23 cellular contexts compared by ENCODE assay signal in genomic region chr15:62932436-62932835, GRCh38.
DNase-seq lines count a peak whose midpoint lies in the region; ATAC-seq, FAIRE-seq and TF ChIP-seq lines count a peak whose summit lies in the region.
"Had no signal": no experiment of that assay in that cellular context is flagged by ENCODE, and none has a peak within 500 bp of the region (broad histone marks: within the 10 kb centered on the region; RNA-seq: fewer than 3 reads in every experiment).

No MANE protein-coding gene starts in this region.

- no peaks in the 10 kb centered on the region for H3K36me3 Mint-ChIP-seq in astrocyte (ENCODE audit: low read depth, unreplicated experiment)
- H3K36me3 Mint-ChIP-seq in GM23338 (ENCODE audit: low read depth) = no peaks in the 10 kb centered on the region
- H3K36me3 Mint-ChIP-seq: naive thymus-derived CD4-positive, alpha-beta T cell had no signal

- ATAC-seq in body of pancreas (no peak), HG02678 (IDR thresholded peaks at IDR 0.05; ENCODE audit: unreplicated experiment) (no peak), GM23338 (no peak)
- ATAC-seq: foreskin keratinocyte; naive thymus-derived CD4-positive, alpha-beta T cell had no signal

- H3K9me3 ChIP-seq in astrocyte (ENCODE audit: insufficient read depth, low read depth, low read length) = no peaks in the 10 kb centered on the region
- no peaks in the 10 kb centered on the region for H3K9me3 ChIP-seq in body of pancreas
- H3K9me3 ChIP-seq: MG63, SJCRH30 had no signal

- no peaks in the 10 kb centered on the region for H4K20me1 ChIP-seq in astrocyte (ENCODE audit: insufficient read depth, low read length)
- H4K20me1 ChIP-seq in GM23338 (replicated peaks; ENCODE audit: insufficient read depth) = no peaks in the 10 kb centered on the region

- TF ChIP-seq CTCF in AG04449 (IDR thresholded peaks at IDR 0.05; ENCODE audit: insufficient read depth, low read length, missing control alignments) = no peak
- no peak for TF ChIP-seq CTCF in astrocyte (IDR thresholded peaks at IDR 0.05; ENCODE audit: insufficient read depth, low read depth, low read length)
- TF ChIP-seq CTCF in foreskin fibroblast (IDR thresholded peaks at IDR 0.05; ENCODE audit: low read depth, low read length) = no peak
- TF ChIP-seq CTCF in body of pancreas (IDR thresholded peaks at IDR 0.05) = no peak
- no peak for TF ChIP-seq CTCF in GM23338 (conservative IDR thresholded peaks at IDR 0.05; ENCODE audit: low read depth in 2 of 2)

- H2AFZ ChIP-seq in astrocyte (ENCODE audit: low read depth, low read length) = no peak overlapping the region
- H2AFZ ChIP-seq in GM23338 = no peak overlapping the region

- peaks cover 61% of the 10 kb centered on the region for H3K4me1 Mint-ChIP-seq in astrocyte (ENCODE audit: low read depth, unreplicated experiment)
- peaks cover 4% of the 10 kb centered on the region; the same call in 2 of the 3 replicates for H3K4me1 Mint-ChIP-seq in GM23338
- H3K4me1 Mint-ChIP-seq: naive thymus-derived CD4-positive, alpha-beta T cell had no signal

- POLR2A ChIA-PET in AG04449 (lab: Yijun Ruan, JAX) = interaction anchor here (0.6 to 2.9 kb wide), 6 partner anchors 8 to 150 kb away, joined by 3 to 19 read pairs (median 13); partner anchors contain the start of gene TPM1

- no peak overlapping the region for H3K9ac ChIP-seq in astrocyte (ENCODE audit: low read length)

- no peaks in the 10 kb centered on the region for H3F3A ChIP-seq in GM23338 (replicated peaks; ENCODE audit: low read depth)

- TF ChIP-seq POLR2A in body of pancreas (IDR thresholded peaks at IDR 0.05) = no peak

- peaks cover 51% of the 10 kb centered on the region for H3K4me1 ChIP-seq in astrocyte (ENCODE audit: insufficient read depth, low read length)
- H3K4me1 ChIP-seq in body of pancreas = peaks cover 8% of the 10 kb centered on the region
- H3K4me1 ChIP-seq in GM23338 (ENCODE audit: insufficient read depth) = no peaks in the 10 kb centered on the region

- CTCF ChIA-PET in AG04449 (lab: Yijun Ruan, JAX) = interaction anchor here (1.2 to 1.6 kb wide), 3 partner anchors 37 to 150 kb away, joined by 3 to 4 read pairs (median 3); no protein-coding TSS in a partner anchor

- H3K27ac Mint-ChIP-seq in astrocyte (ENCODE audit: unreplicated experiment) (peak overlapping the region; percentile 85), GM23338 (no peak overlapping the region)
- H3K27ac Mint-ChIP-seq: naive thymus-derived CD4-positive, alpha-beta T cell; progenitor cell of endocrine pancreas had no signal

- H3K27me3 ChIP-seq in astrocyte (ENCODE audit: insufficient read depth, low read length) (no peaks in the 10 kb centered on the region), body of pancreas (no peaks in the 10 kb centered on the region), GM23338 (ENCODE audit: insufficient read depth) (no peaks in the 10 kb centered on the region)
- H3K27me3 ChIP-seq: foreskin keratinocyte, MG63, SJCRH30 had no signal

- intact Hi-C loops in body of pancreas (cut with DNase I) = no loop called here

- peak overlapping the region; percentile 65 for H3K27ac ChIP-seq in astrocyte (ENCODE audit: low read depth, low read length)
- H3K27ac ChIP-seq in body of pancreas = no peak overlapping the region
- no peak overlapping the region for H3K27ac ChIP-seq in GM23338 (ENCODE audit: low read depth)
- H3K27ac ChIP-seq: foreskin keratinocyte, SJCRH30 had no signal

- no peaks in the 10 kb centered on the region for H3K9me2 ChIP-seq in GM23338 (ENCODE audit: insufficient read depth)

- no peaks in the 10 kb centered on the region for H3K79me2 ChIP-seq in astrocyte (ENCODE audit: insufficient read depth, low read length)
- no peaks in the 10 kb centered on the region for H3K79me2 ChIP-seq in GM23338 (replicated peaks; ENCODE audit: insufficient read depth)

- no peak overlapping the region for H3K4me3 ChIP-seq in AG04449 (ENCODE audit: low read depth, low read length)
- no peak overlapping the region for H3K4me3 ChIP-seq in astrocyte (ENCODE audit: insufficient read depth, low read depth, low read length)
- H3K4me3 ChIP-seq in foreskin fibroblast (ENCODE audit: low read depth in 1 of 2, low read length in 2 of 2) = no peak overlapping the region
- H3K4me3 ChIP-seq in body of pancreas = no peak overlapping the region
- H3K4me3 ChIP-seq in GM23338 = no peak overlapping the region
- H3K4me3 ChIP-seq: MG63, SJCRH30 had no signal

- H3K4me2 ChIP-seq in astrocyte (ENCODE audit: low read length) (peak overlapping the region; percentile 54), GM23338 (no peak overlapping the region)

- 0 to 37% methylated on average over 1 of the region's 1 CpG for WGBS in body of pancreas, 2 donors

- no peaks in the 10 kb centered on the region for H3K9me3 Mint-ChIP-seq in astrocyte (ENCODE audit: unreplicated experiment)
- no peaks in the 10 kb centered on the region for H3K9me3 Mint-ChIP-seq in GM23338
- H3K9me3 Mint-ChIP-seq: naive thymus-derived CD4-positive, alpha-beta T cell had no signal

- H3K36me3 ChIP-seq in astrocyte (ENCODE audit: insufficient read depth, low read length) (no peaks in the 10 kb centered on the region), body of pancreas (replicated peaks in 1 of 2; ENCODE audit: insufficient read depth in 1 of 2, low read depth in 2 of 2) (no peaks in the 10 kb centered on the region), GM23338 (ENCODE audit: insufficient read depth) (no peaks in the 10 kb centered on the region)
- H3K36me3 ChIP-seq: MG63, SJCRH30 had no signal

- H3K4me3 Mint-ChIP-seq in astrocyte (ENCODE audit: unreplicated experiment) (no peak overlapping the region), GM23338 (no peak overlapping the region)
- H3K4me3 Mint-ChIP-seq: naive thymus-derived CD4-positive, alpha-beta T cell had no signal

- DNase-seq in AG04449 (ENCODE audit: low read depth, low spot score) (peak; percentile 91), HCEC 1CT (peak; percentile 90), astrocyte (ENCODE audit: low read depth) (peak; percentile 96), foreskin fibroblast (peak; percentile 87 to 89), body of pancreas (no peak), GM23338 (ENCODE audit: low spot score) (no peak), GDM1 (lab: John Stamatoyannopoulos, UW) (no peak)
- DNase-seq: activated CD4-positive, alpha-beta T cell treated with anti-CD3 and anti-CD28 coated beads, Interleukin-2, amount 50 U/mL, for 1 hour; activated naive CD4-positive, alpha-beta T cell treated with anti-CD3 and anti-CD28 coated beads, Interleukin-2, amount 50 U/mL, for 16 hours; COR-L47; effector CD4-positive, alpha-beta T cell; foreskin keratinocyte; H7; MG63; naive thymus-derived CD4-positive, alpha-beta T cell; NCI-H2029; NCI-H510A; SJCRH30; stimulated activated naive CD4-positive, alpha-beta T cell treated with Interleukin-2 at 50 U/mL for 16 hours had no signal

- FAIRE-seq in astrocyte (lab: Jason Lieb, UNC) = peak; percentile 96
- FAIRE-seq: bronchial epithelial cell, GM12892 had no signal

- no peaks in the 10 kb centered on the region for H3K27me3 Mint-ChIP-seq in astrocyte (ENCODE audit: low read depth, unreplicated experiment)
- peaks cover 4% of the 10 kb centered on the region for H3K27me3 Mint-ChIP-seq in GM23338 (ENCODE audit: insufficient read depth, low read depth, poor library complexity)
- H3K27me3 Mint-ChIP-seq: progenitor cell of endocrine pancreas had no signal

TF ChIP-seq in GM23338, 12 proteins besides CTCF, POLR2A, EP300 and RAD21:
- no peak for TF ChIP-seq JUNB (IDR thresholded peaks at IDR 0.05; ENCODE audit: unreplicated experiment)
- no peak for TF ChIP-seq EZH2 (IDR thresholded peaks at IDR 0.05; ENCODE audit: low read depth, unreplicated experiment)
- no peak for TF ChIP-seq ETS1 (IDR thresholded peaks at IDR 0.05)
- TF ChIP-seq ZNF114 (CRISPR knock-in tag; IDR thresholded peaks at IDR 0.05) = no peak
- no peak for TF ChIP-seq EZH2phosphoT487 (IDR thresholded peaks at IDR 0.05; ENCODE audit: unreplicated experiment)
- TF ChIP-seq REST (IDR thresholded peaks at IDR 0.05; ENCODE audit: unreplicated experiment) = no peak
- no peak for TF ChIP-seq ZNF331 (CRISPR knock-in tag; IDR thresholded peaks at IDR 0.05; ENCODE audit: low read depth)
- no peak for TF ChIP-seq STAT1 (IDR thresholded peaks at IDR 0.05; ENCODE audit: unreplicated experiment)
- no peak for TF ChIP-seq POLR2AphosphoS5 (IDR thresholded peaks at IDR 0.05; ENCODE audit: low read depth)
TF ChIP-seq in GM23338: peak in this region for 0.

Comparison
In these comparisons a context has a peak if more than half of its experiments do, and no peak if none do; other contexts are left out.
1. DNase-seq: peak in AG04449 (single experiment), HCEC 1CT (single experiment), astrocyte (single experiment) and foreskin fibroblast (2 of 2); none in body of pancreas (0 of 4), GM23338 (single experiment) and GDM1 (single experiment).